16 cellular contexts compared by ENCODE assay signal in genomic region chr11:61024938-61025818, GRCh38. TPM values are rescaled to one million over a fixed set of nuclear protein-coding genes. Genes with fewer than 3 reads are reported as not detected.
A peak's percentile ranks its signal among the peaks of the same experiment; 100 is the strongest.
DNase-seq lines count a peak whose midpoint lies in the region; ATAC-seq, FAIRE-seq and TF ChIP-seq lines count a peak whose summit lies in the region.
"Had no signal": no experiment of that assay in that cellular context is flagged by ENCODE, and none has a peak within 500 bp of the region (broad histone marks: within the 10 kb centered on the region; RNA-seq: fewer than 3 reads in every experiment).

No MANE protein-coding gene starts in this region.

- H3K4me1 ChIP-seq in sigmoid colon = peaks cover 0 to 10% (median 0%) of the 10 kb centered on the region in 4 donors

- FAIRE-seq in bronchial epithelial cell (lab: Jason Lieb, UNC) = peak; percentile 7

- H3K4me3 ChIP-seq in bronchial epithelial cell (ENCODE audit: low read depth, low read length) (no peak overlapping the region), sigmoid colon (no peak overlapping the region)
- H3K4me3 ChIP-seq: GM23338, hepatocyte, tibial nerve had no signal

- H3K36me3 ChIP-seq in bronchial epithelial cell (ENCODE audit: control insufficient read depth, insufficient read depth, low read length) (no peaks in the 10 kb centered on the region), sigmoid colon (no peaks in the 10 kb centered on the region)
- H3K36me3 ChIP-seq: tibial nerve had no signal

- H3K4me1 Mint-ChIP-seq in activated naive CD4-positive, alpha-beta T cell treated with anti-CD3 and anti-CD28 coated beads for 36 hours (ENCODE audit: low read depth) = peaks cover 88% of the 10 kb centered on the region
- peaks cover 93 to 98% (median 93%) of the 10 kb centered on the region in 3 donors for H3K4me1 Mint-ChIP-seq in T-cell
- peaks cover 97% of the 10 kb centered on the region for H3K4me1 Mint-ChIP-seq in stimulated activated naive CD8-positive, alpha-beta T cell treated with anti-CD3 and anti-CD28 coated beads, Interleukin-15, Interleukin-2, amounts not matched to agents 100 ng/mL and 50 ng/mL, for 24 hours (ENCODE audit: low read depth)

- H3K36me3 Mint-ChIP-seq in activated naive CD4-positive, alpha-beta T cell treated with anti-CD3 and anti-CD28 coated beads for 36 hours (ENCODE audit: low read depth) = peaks cover 72% of the 10 kb centered on the region
- H3K36me3 Mint-ChIP-seq in T-cell = peaks cover 9% of the 10 kb centered on the region
- H3K36me3 Mint-ChIP-seq in stimulated activated naive CD8-positive, alpha-beta T cell treated with anti-CD3 and anti-CD28 coated beads, Interleukin-15, Interleukin-2, amounts not matched to agents 100 ng/mL and 50 ng/mL, for 24 hours (ENCODE audit: low read depth) = peaks cover 51% of the 10 kb centered on the region

- TF ChIP-seq EP300 in sigmoid colon (IDR thresholded peaks at IDR 0.05) = no peak

- POLR2A ChIA-PET in T-cell (lab: Charles Lee) = interaction anchor here (0.6 to 2.2 kb wide), 5 partner anchors 11 to 309 kb away, joined by 3 to 16 read pairs (median 7); no protein-coding TSS in a partner anchor

- CTCF ChIA-PET in activated naive CD4-positive, alpha-beta T cell treated with anti-CD3 and anti-CD28 coated beads for 36 hours (lab: Charles Lee) = interaction anchor here (0.6 to 1.8 kb wide), 7 partner anchors 13 to 253 kb away, joined by 3 to 5 read pairs (median 3); no protein-coding TSS in a partner anchor
- CTCF ChIA-PET in T-cell (lab: Charles Lee) = interaction anchor here in 1 of 2 donors (0.7 to 1.5 kb wide), 2 partner anchors 39 to 43 kb away, joined by 3 to 4 read pairs; no protein-coding TSS in a partner anchor

- H3K4me3 Mint-ChIP-seq in activated naive CD4-positive, alpha-beta T cell treated with anti-CD3 and anti-CD28 coated beads for 36 hours = peak overlapping the region; percentile 87
- peak overlapping the region; percentile 25 to 87 (median 57) for H3K4me3 Mint-ChIP-seq in T-cell
- peak overlapping the region; percentile 91 for H3K4me3 Mint-ChIP-seq in stimulated activated naive CD8-positive, alpha-beta T cell treated with anti-CD3 and anti-CD28 coated beads, Interleukin-15, Interleukin-2, amounts not matched to agents 100 ng/mL and 50 ng/mL, for 24 hours
- H3K4me3 Mint-ChIP-seq: GM23338 had no signal

- TF ChIP-seq POLR2A in sigmoid colon (IDR thresholded peaks at IDR 0.05) = no peak

- peak overlapping the region; percentile 100 for H3K27ac Mint-ChIP-seq in activated naive CD4-positive, alpha-beta T cell treated with anti-CD3 and anti-CD28 coated beads for 36 hours
- peak overlapping the region; percentile 84 to 94 for H3K27ac Mint-ChIP-seq in T-cell
- H3K27ac Mint-ChIP-seq in stimulated activated naive CD8-positive, alpha-beta T cell treated with anti-CD3 and anti-CD28 coated beads, Interleukin-15, Interleukin-2, amounts not matched to agents 100 ng/mL and 50 ng/mL, for 24 hours = peak overlapping the region; percentile 92
- H3K27ac Mint-ChIP-seq: GM23338 had no signal

- H3K27me3 ChIP-seq in bronchial epithelial cell (ENCODE audit: control insufficient read depth, insufficient read depth, low read length) = peaks cover 5% of the 10 kb centered on the region
- H3K27me3 ChIP-seq in sigmoid colon = peaks cover 0 to 23% (median 0%) of the 10 kb centered on the region in 3 donors

- H3K27me3 Mint-ChIP-seq in activated naive CD4-positive, alpha-beta T cell treated with anti-CD3 and anti-CD28 coated beads for 36 hours (ENCODE audit: low read depth) = no peaks in the 10 kb centered on the region
- peaks cover 0 to 1% of the 10 kb centered on the region in 2 donors for H3K27me3 Mint-ChIP-seq in T-cell
- H3K27me3 Mint-ChIP-seq in stimulated activated naive CD8-positive, alpha-beta T cell treated with anti-CD3 and anti-CD28 coated beads, Interleukin-15, Interleukin-2, amounts not matched to agents 100 ng/mL and 50 ng/mL, for 24 hours = no peaks in the 10 kb centered on the region

- no peak overlapping the region for H3K27ac ChIP-seq in sigmoid colon
- H3K27ac ChIP-seq: hepatocyte had no signal

- 85 to 87% methylated on average over 14 of the region's 14 CpGs for WGBS in sigmoid colon, 2 donors

- no peaks in the 10 kb centered on the region for H3K9me3 Mint-ChIP-seq in activated naive CD4-positive, alpha-beta T cell treated with anti-CD3 and anti-CD28 coated beads for 36 hours
- no peaks in the 10 kb centered on the region for H3K9me3 Mint-ChIP-seq in T-cell
- no peaks in the 10 kb centered on the region for H3K9me3 Mint-ChIP-seq in stimulated activated naive CD8-positive, alpha-beta T cell treated with anti-CD3 and anti-CD28 coated beads, Interleukin-15, Interleukin-2, amounts not matched to agents 100 ng/mL and 50 ng/mL, for 24 hours
- H3K9me3 Mint-ChIP-seq: GM23338 had no signal

- ATAC-seq in T-cell (replicated peaks in 1 of 4) = peak in 1 of 4 experiments; percentile 10
- no peak for ATAC-seq in HG02884 (IDR thresholded peaks at IDR 0.05; ENCODE audit: unreplicated experiment)
- ATAC-seq: GM23338 had no signal

- intact Hi-C loops in activated naive CD4-positive, alpha-beta T cell treated with anti-CD3 and anti-CD28 coated beads for 36 hours (cut with micrococcal nuclease) = loop anchor here (5.0 to 10.0 kb wide), 2 partner anchors 193 to 310 kb away; partner anchors contain the start of genes DDB1 and TKFC
- intact Hi-C loops in sigmoid colon (cut with DNase I) = no loop called here

- no peak for TF ChIP-seq CTCF in bronchial epithelial cell (IDR thresholded peaks at IDR 0.05; ENCODE audit: insufficient read depth, low read length, severe bottlenecking)
- no peak for TF ChIP-seq CTCF in sigmoid colon (IDR thresholded peaks at IDR 0.05)

- no peaks in the 10 kb centered on the region for H3K9me3 ChIP-seq in sigmoid colon

- DNase-seq in activated naive CD4-positive, alpha-beta T cell treated with anti-CD3 and anti-CD28 coated beads for 36 hours = peak; percentile 67
- no peak for DNase-seq in activated naive CD4-positive, alpha-beta T cell treated with Interleukin-2 at 50 U/mL for 16 hours
- DNase-seq in T-cell (no peak), bronchial epithelial cell (ENCODE audit: low read depth) (no peak), NCI-H510A treated with DMSO at 0.1 percent for 48 hours (lab: John Stamatoyannopoulos, UW) (no peak), sigmoid colon (no peak)
- DNase-seq: GF-D8, Karpas-422, kidney glomerular epithelial cell, NCI-H1105 treated with DMSO at 0.1 percent for 48 hours, NCI-H82 had no signal

RNA-seq across cellular contexts. Expression of gene CD6, which starts 53.7 kb away (rescaled TPM):
- 100 to 1,000 TPM; 227 to 234 TPM for total RNA-seq in activated naive CD4-positive, alpha-beta T cell treated with anti-CD3 and anti-CD28 coated beads for 36 hours
- total RNA-seq in T-cell (100 to 1,000 TPM; 413 to 594 (median 495) TPM), bronchial epithelial cell (not detected in 2 replicates), sigmoid colon (1 to 10 TPM in 2 of 4 donors, under 1 TPM in 1, not detected in 1; 0.81 to 1.9 (median 1.2) TPM)
- polyA plus RNA-seq in sigmoid colon = 10 to 100 TPM in 1 of 3 donors, under 1 TPM in 2; under 0.01 to 14.1 (median 0.23) TPM
- polyA plus RNA-seq: GM23338, hepatocyte had no signal

Comparison
In these comparisons a context has a peak if more than half of its experiments do, and no peak if none do; other contexts are left out.
1. RNA of gene CD6, which starts 53.7 kb away (total RNA-seq): 413 to 594 TPM in T-cell and 227 to 234 TPM in activated naive CD4-positive, alpha-beta T cell treated with anti-CD3 and anti-CD28 coated beads for 36 hours; 0.81 to 1.9 TPM in sigmoid colon and not detected in bronchial epithelial cell; every median in the first group is over 10 times any median in the second.
2. Peak in every context shown above with its lines, with median percentiles within 50 percentile points of each other: H3K27ac Mint-ChIP-seq and H3K4me3 Mint-ChIP-seq.